ENCODE assay signal across 10 cellular contexts in the genomic region with DNA sequence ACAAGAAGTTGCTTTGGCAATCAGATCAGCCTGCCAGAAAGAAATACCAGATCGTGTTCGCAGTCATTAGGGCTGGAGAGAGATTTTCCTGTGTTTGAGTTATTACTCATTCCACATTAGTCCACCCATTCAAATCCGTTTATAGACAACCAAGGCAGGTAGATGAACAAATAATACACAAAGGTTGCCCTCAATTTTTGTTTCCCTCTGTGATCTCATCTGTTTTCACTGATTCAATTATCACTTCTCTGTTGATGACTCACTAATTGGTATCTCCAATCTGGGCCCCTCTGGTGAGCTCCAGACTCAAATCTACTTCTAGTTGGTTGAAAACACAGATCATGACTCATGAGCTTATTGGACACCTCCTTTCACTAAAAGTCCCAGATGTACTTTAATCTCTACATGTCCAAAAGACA. TPM values are rescaled to one million over a fixed set of nuclear protein-coding genes. Genes with fewer than 3 reads are reported as not detected.
A peak's percentile ranks its signal among the peaks of the same experiment; 100 is the strongest.
DNase-seq lines count a peak whose midpoint lies in the region; ATAC-seq, FAIRE-seq and TF ChIP-seq lines count a peak whose summit lies in the region.
"Had no signal": no experiment of that assay in that cellular context is flagged by ENCODE, and none has a peak within 500 bp of the region (broad histone marks: within the 10 kb centered on the region; RNA-seq: fewer than 3 reads in every experiment).

No MANE protein-coding gene starts in this region.

- WGBS in HepG2 (ENCODE audit: low lambda C conversion rate): 68% methylated on average over 3 of the region's 3 CpGs

- H3K9ac ChIP-seq in adipocyte (ENCODE audit: low read length) (no peak overlapping the region), HepG2 (ENCODE audit: insufficient read depth, low read depth, low read length) (no peak overlapping the region)

- no peak overlapping the region for H3K27ac ChIP-seq in HepG2 (ENCODE audit: extremely low read length, insufficient read depth, low read length)

- H3K4me1 ChIP-seq in adipocyte (ENCODE audit: control insufficient read depth, insufficient read depth, low read length) (peaks cover 30% of the 10 kb centered on the region), HepG2 (ENCODE audit: insufficient read depth, low read length) (peaks cover 24% of the 10 kb centered on the region)

- H3K27me3 ChIP-seq in adipocyte (replicated peaks; ENCODE audit: control insufficient read depth, insufficient read depth, low read length) (no peaks in the 10 kb centered on the region), HepG2 (ENCODE audit: control insufficient read depth in 1 of 2, insufficient read depth in 2 of 2, low read length in 2 of 2) (no peaks in the 10 kb centered on the region)

- no peaks in the 10 kb centered on the region for H3K27me3 Mint-ChIP-seq in CD14-positive monocyte (ENCODE audit: low read depth in 3 of 3)
- H3K27me3 Mint-ChIP-seq: activated B cell treated with CpG ODN at 0.5 μM for 24 hours, naive B cell had no signal

- H3K36me3 Mint-ChIP-seq in CD14-positive monocyte: no peaks in the 10 kb centered on the region
- H3K36me3 Mint-ChIP-seq: naive B cell had no signal

- TF ChIP-seq RAD21 in HepG2 (CRISPR knock-in tag; IDR thresholded peaks at IDR 0.05): no peak

- intact Hi-C loops in HepG2 (cut with micrococcal nuclease; ENCODE audit: unreplicated experiment): no loop called here
- intact Hi-C loops in CD14-positive monocyte (cut with micrococcal nuclease): no loop called here

- in situ Hi-C loops in HepG2 (cut with HindIII; ENCODE audit: extremely low pct_ligation_motif_present, low pct_unique_long_range_greater_than_20kb): no loop called here

- no TSS peak for BruUV-seq in HepG2 (replicated peaks; lab: Mats Ljungman, UMichigan)

- no peak overlapping the region for H2AFZ ChIP-seq in HepG2 (ENCODE audit: low read length)

- H3K4me3 ChIP-seq in adipocyte (ENCODE audit: low read length) (peak overlapping the region; percentile 36), HepG2 (replicated peaks in 1 of 3; ENCODE audit: insufficient read depth in 1 of 3, low read depth in 2 of 3, low read length in 3 of 3) (no peak overlapping the region)

- H3K27ac Mint-ChIP-seq in CD14-positive monocyte: no peak overlapping the region
- H3K27ac Mint-ChIP-seq: activated B cell treated with CpG ODN at 0.5 μM for 24 hours had no signal

- TF ChIP-seq POLR2A in HepG2 (IDR thresholded peaks at IDR 0.05; ENCODE audit: insufficient read depth in 1 of 2, low read depth in 2 of 2, low read length in 2 of 2): no peak

- TF ChIP-seq EP300 in HepG2 (IDR thresholded peaks at IDR 0.05; ENCODE audit: low read depth in 2 of 2, low read length in 2 of 2): no peak
- no peak for TF ChIP-seq EP300 in HepG2 (CRISPR knock-in tag; IDR thresholded peaks at IDR 0.05; ENCODE audit: borderline replicate concordance)

- POLR2A ChIA-PET in HepG2 (lab: Yijun Ruan, JAX): interaction anchor here (1.1 kb wide), 1 partner anchor 9 kb away, joined by 3 read pairs; no protein-coding TSS in a partner anchor

- peaks cover 3% of the 10 kb centered on the region for H3K9me3 ChIP-seq in adipocyte (ENCODE audit: control insufficient read depth, low read length)
- H3K9me3 ChIP-seq in HepG2 (ENCODE audit: low read length): no peaks in the 10 kb centered on the region

- H3K4me1 Mint-ChIP-seq in CD14-positive monocyte: peaks cover 10% of the 10 kb centered on the region

- 0 out of 2 replicates have a peak, but pooled peaks cover 4% of the 10 kb centered on the region for H4K20me1 ChIP-seq in HepG2 (ENCODE audit: insufficient read depth, low read length)

- ATAC-seq in HepG2: no peak
- ATAC-seq in HG02798 (IDR thresholded peaks at IDR 0.05; ENCODE audit: poor library complexity, unreplicated experiment): no peak

- no peaks in the 10 kb centered on the region for H3K9me3 Mint-ChIP-seq in CD14-positive monocyte
- H3K9me3 Mint-ChIP-seq: activated B cell treated with CpG ODN at 0.5 μM for 24 hours had no signal

- DNase-seq in EH (ENCODE audit: low read depth): peak; percentile 18
- DNase-seq in LoVo (ENCODE audit: low spot score): peak; percentile 1
- DNase-seq in adipocyte (ENCODE audit: low read depth): peak; percentile 36
- peak; percentile 3 for DNase-seq in HepG2 (ENCODE audit: low spot score)
- no peak for DNase-seq in CD14-positive monocyte (ENCODE audit: low spot score)
- DNase-seq in NCI-H2171 treated with DMSO at 0.1 percent for 48 hours (lab: John Stamatoyannopoulos, UW): no peak
- DNase-seq: activated B cell treated with CpG ODN at 0.5 μM for 24 hours, naive B cell, trophoblast cell had no signal

- peaks cover 10% of the 10 kb centered on the region for H3K79me2 ChIP-seq in HepG2 (ENCODE audit: insufficient read depth, low read length)

- H3K4me3 Mint-ChIP-seq in CD14-positive monocyte: no peak overlapping the region
- H3K4me3 Mint-ChIP-seq: activated B cell treated with CpG ODN at 0.5 μM for 24 hours, naive B cell had no signal

- no peak for FAIRE-seq in HepG2 (lab: Jason Lieb, UNC)

- CTCF ChIA-PET in HepG2 (lab: Yijun Ruan, JAX; ENCODE audit: low intra/inter-chr PET ratio, low total read pairs): no interaction called here

- TF ChIP-seq CTCF in HepG2 (CRISPR knock-in tag; IDR thresholded peaks at IDR 0.05) (no peak), CD14-positive monocyte (IDR thresholded peaks at IDR 0.05) (no peak)

- no peak overlapping the region for H3K4me2 ChIP-seq in HepG2 (ENCODE audit: low read depth, low read length)

- H3K36me3 ChIP-seq in adipocyte (ENCODE audit: control insufficient read depth, insufficient read depth, low read length, severe bottlenecking) (no peaks in the 10 kb centered on the region), HepG2 (replicated peaks in 1 of 2; ENCODE audit: control insufficient read depth in 1 of 2, insufficient read depth in 2 of 2, low read length in 2 of 2) (no peaks in the 10 kb centered on the region)

TF ChIP-seq in HepG2, 621 proteins besides CTCF, POLR2A, EP300 and RAD21:
- TF ChIP-seq KLF16 (CRISPR knock-in tag; IDR thresholded peaks at IDR 0.05) (no peak), FOSL2 (CRISPR knock-in tag; IDR thresholded peaks at IDR 0.05) (0 out of 2 replicates have a peak, but pooled peaks have one; percentile 6), ZFP37 (CRISPR knock-in tag; IDR thresholded peaks at IDR 0.05; ENCODE audit: borderline replicate concordance) (no peak), SRSF9 (IDR thresholded peaks at IDR 0.05; ENCODE audit: borderline replicate concordance, insufficient read depth, low read depth, low read length, poor library complexity, severe bottlenecking) (no peak), RARG (CRISPR knock-in tag; IDR thresholded peaks at IDR 0.05; ENCODE audit: low read depth) (no peak), GABPB1 (CRISPR knock-in tag; IDR thresholded peaks at IDR 0.05) (no peak), RBFOX2 (IDR thresholded peaks at IDR 0.05; ENCODE audit: low read depth, low read length) (no peak), YY1 (IDR thresholded peaks at IDR 0.05; ENCODE audit: insufficient read depth, insufficient replicate concordance, low read depth, low read length) (no peak)
- TF ChIP-seq, protein P1, sequence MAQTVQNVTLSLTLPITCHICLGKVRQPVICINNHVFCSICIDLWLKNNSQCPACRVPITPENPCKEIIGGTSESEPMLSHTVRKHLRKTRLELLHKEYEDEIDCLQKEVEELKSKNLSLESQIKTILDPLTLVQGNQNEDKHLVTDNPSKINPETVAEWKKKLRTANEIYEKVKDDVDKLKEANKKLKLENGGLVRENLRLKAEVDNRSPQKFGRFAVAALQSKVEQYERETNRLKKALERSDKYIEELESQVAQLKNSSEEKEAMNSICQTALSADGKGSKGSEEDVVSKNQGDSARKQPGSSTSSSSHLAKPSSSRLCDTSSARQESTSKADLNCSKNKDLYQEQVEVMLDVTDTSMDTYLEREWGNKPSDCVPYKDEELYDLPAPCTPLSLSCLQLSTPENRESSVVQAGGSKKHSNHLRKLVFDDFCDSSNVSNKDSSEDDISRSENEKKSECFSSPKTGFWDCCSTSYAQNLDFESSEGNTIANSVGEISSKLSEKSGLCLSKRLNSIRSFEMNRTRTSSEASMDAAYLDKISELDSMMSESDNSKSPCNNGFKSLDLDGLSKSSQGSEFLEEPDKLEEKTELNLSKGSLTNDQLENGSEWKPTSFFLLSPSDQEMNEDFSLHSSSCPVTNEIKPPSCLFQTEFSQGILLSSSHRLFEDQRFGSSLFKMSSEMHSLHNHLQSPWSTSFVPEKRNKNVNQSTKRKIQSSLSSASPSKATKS (CRISPR knock-in tag; IDR thresholded peaks at IDR 0.05): no peak

RNA-seq across cellular contexts. Expression of a gene that starts 54.5 kb away (rescaled TPM):
- total RNA-seq in HepG2 (2016; rRNA removed; fragmentation: Illumina TruSeq; extraction: Trizol): 15.1 and 19.6 TPM in 2 replicates
- 2.7 and 3.9 TPM in 2 replicates for total RNA-seq in HepG2 (2016; cell fraction: cytosol; rRNA removed; fragmentation: Illumina TruSeq; extraction: Trizol; ENCODE audit: low read depth)
- total RNA-seq in HepG2 (2016; cell fraction: insoluble cytoplasmic fraction; rRNA removed; fragmentation: Illumina TruSeq; extraction: Trizol): 12.1 and 20.4 TPM in 2 replicates
- 5.4 and 5.5 TPM in 2 replicates for total RNA-seq in HepG2 (2016; cell fraction: membrane; rRNA removed; fragmentation: Illumina TruSeq; extraction: Trizol)
- 22.9 and 25.7 TPM in 2 replicates for total RNA-seq in HepG2 (2016; cell fraction: nucleus; rRNA removed; fragmentation: Illumina TruSeq; extraction: Trizol)
- polyA plus RNA-seq in HepG2 (2011; rRNA removed) (11.7 and 15.5 TPM in 2 replicates), CD14-positive monocyte (1 to 10 TPM; 6.0 to 7.7 TPM)
- polyA plus RNA-seq in HepG2 (2011; cell fraction: cytosol; rRNA removed): 7.0 and 10.8 TPM in 2 replicates
- polyA plus RNA-seq in HepG2 (2011; cell fraction: nucleus; rRNA removed): 7.2 and 7.4 TPM in 2 replicates
- polyA plus RNA-seq in HepG2 (2012): 8.5 and 8.9 TPM in 2 replicates
- polyA plus RNA-seq in HepG2 (2016; cell fraction: cytosol; fragmentation: Illumina TruSeq; extraction: Trizol; ENCODE audit: low read depth): 0.58 and 0.72 TPM in 2 replicates
- polyA plus RNA-seq in HepG2 (2016; cell fraction: insoluble cytoplasmic fraction; fragmentation: Illumina TruSeq; extraction: Trizol; ENCODE audit: low read depth): 17.0 and 17.5 TPM in 2 replicates
- 2.7 TPM in 2 replicates for polyA plus RNA-seq in HepG2 (2016; cell fraction: membrane; fragmentation: Illumina TruSeq; extraction: Trizol; ENCODE audit: low read depth)
- 12.3 and 14.2 TPM in 2 replicates for polyA plus RNA-seq in HepG2 (2016; cell fraction: nucleus; fragmentation: Illumina TruSeq; extraction: Trizol; ENCODE audit: insufficient read depth, low read depth)
- 7.9 and 15.6 TPM in 2 replicates for polyA minus RNA-seq in HepG2 (2011; rRNA and poly(A)+ RNA removed; ENCODE audit: low replicate concordance)
- 8.3 and 9.7 TPM in 2 replicates for polyA minus RNA-seq in HepG2 (2011; cell fraction: cytosol; rRNA and poly(A)+ RNA removed)
- polyA minus RNA-seq in HepG2 (2011; cell fraction: nucleus; rRNA and poly(A)+ RNA removed): 57.7 and 68.6 TPM in 2 replicates

Comparison
In these comparisons a context has a peak if more than half of its experiments do, and no peak if none do; other contexts are left out.
1. DNase-seq: peak in EH (single experiment), LoVo (single experiment), adipocyte (single experiment) and HepG2 (single experiment); none in CD14-positive monocyte (single experiment) and NCI-H2171 treated with DMSO at 0.1 percent for 48 hours (single experiment).